8 cellular contexts compared by ENCODE assay signal in the genomic region with DNA sequence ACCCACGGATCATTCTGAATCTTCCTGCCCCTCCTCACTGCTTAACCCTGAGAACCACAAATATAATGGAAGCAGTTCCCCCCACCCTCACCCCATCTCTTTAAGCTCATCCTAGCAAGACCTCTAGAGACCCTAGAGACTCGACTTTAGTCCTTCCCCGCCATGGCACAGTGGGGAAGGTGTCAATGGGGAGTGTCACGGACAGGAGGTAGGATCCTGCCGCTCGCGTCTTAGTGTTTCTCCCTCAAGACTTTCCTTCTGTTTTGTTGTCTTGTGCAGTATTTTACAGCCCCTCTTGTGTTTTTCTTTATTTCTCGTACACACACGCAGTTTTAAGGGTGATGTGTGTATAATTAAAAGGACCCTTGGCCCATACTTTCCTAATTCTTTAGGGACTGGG. TPM values are rescaled to one million over a fixed set of nuclear protein-coding genes. Genes with fewer than 3 reads are reported as not detected.
DNase-seq lines count a peak whose midpoint lies in the region; ATAC-seq and TF ChIP-seq lines count a peak whose summit lies in the region.

No MANE protein-coding gene starts in this region.

- H3K36me3 ChIP-seq in sigmoid colon, result peaks cover 0 to 31% (median 18%) of the 10 kb centered on the region in 4 donors

- peaks cover 0 to 22% (median 18%) of the 10 kb centered on the region in 4 donors for H3K4me1 ChIP-seq in sigmoid colon

- H3K4me3 ChIP-seq in GM12865 (ENCODE audit: low read depth, low read length), result peak overlapping the region; percentile 84
- peak overlapping the region; percentile 95 for H3K4me3 ChIP-seq in fibroblast of villous mesenchyme (ENCODE audit: low read depth, low read length)
- H3K4me3 ChIP-seq in sigmoid colon, result peak overlapping the region; percentile 53 to 69 (median 62)

- no peak for TF ChIP-seq CTCF in GM12865 (IDR thresholded peaks at IDR 0.05; ENCODE audit: insufficient read depth, low read depth, low read length, missing control alignments)
- no peak for TF ChIP-seq CTCF in VCaP (conservative IDR thresholded peaks at IDR 0.05)
- TF ChIP-seq CTCF in fibroblast of villous mesenchyme (IDR thresholded peaks at IDR 0.05; ENCODE audit: insufficient read depth, low read depth, low read length), result no peak
- TF ChIP-seq CTCF in sigmoid colon (IDR thresholded peaks at IDR 0.05), result no peak
- TF ChIP-seq CTCF in GM10266 (IDR thresholded peaks at IDR 0.05; ENCODE audit: control insufficient read depth, insufficient read depth, low read depth, missing control alignments), result no peak

- WGBS in sigmoid colon, 2 donors, result 79 to 87% methylated on average over 9 of the region's 9 CpGs

- DNase-seq in GM12865 (ENCODE audit: low read depth) (no peak), fibroblast of villous mesenchyme (ENCODE audit: low read depth) (no peak), sigmoid colon (no peak), GM10266 (ENCODE audit: extremely low spot score) (no peak), COR-L47 (lab: John Stamatoyannopoulos, UW) (no peak), OCI-M1 (lab: John Stamatoyannopoulos, UW) (no peak)

- intact Hi-C loops in sigmoid colon (cut with DNase I), result loop anchor here (2.0 to 5.0 kb wide), 2 partner anchors 17 to 50 kb away; a partner anchor contains a TSS

- ATAC-seq in HG02571 (IDR thresholded peaks at IDR 0.05; ENCODE audit: unreplicated experiment), result no peak

- no peaks in the 10 kb centered on the region for H3K27me3 ChIP-seq in sigmoid colon

- TF ChIP-seq EP300 in sigmoid colon (IDR thresholded peaks at IDR 0.05), result no peak

- H3K27ac ChIP-seq in VCaP (peak overlapping the region; percentile 92), sigmoid colon (peak overlapping the region; percentile 85 to 95 (median 94))

- no peak for TF ChIP-seq POLR2A in sigmoid colon (IDR thresholded peaks at IDR 0.05)

- no peaks in the 10 kb centered on the region for H3K9me3 ChIP-seq in sigmoid colon

RNA-seq across cellular contexts. Expression of a gene that starts 0.7 kb away (rescaled TPM):
- total RNA-seq in fibroblast of villous mesenchyme (30.2 and 50.9 TPM in 2 replicates), sigmoid colon (10 to 100 TPM; 41.1 to 61.2 (median 50.8) TPM)
- 10 to 100 TPM; 46.2 to 75.1 (median 60.7) TPM for polyA plus RNA-seq in sigmoid colon

RNA-seq across cellular contexts. Expression of a gene that starts 18.2 kb away (rescaled TPM):
- total RNA-seq in fibroblast of villous mesenchyme (17.1 and 18.6 TPM in 2 replicates), sigmoid colon (10 to 100 TPM in 1 of 4 donors, 1 to 10 TPM in 3; 8.6 to 13.3 (median 9.4) TPM)
- polyA plus RNA-seq in sigmoid colon, result 10 to 100 TPM in 2 of 3 donors, 1 to 10 TPM in 1; 7.8 to 15.3 (median 11.8) TPM

RNA-seq across cellular contexts. Expression of a gene that starts 29.9 kb away (rescaled TPM):
- not detected in 2 replicates for total RNA-seq in fibroblast of villous mesenchyme
- 10 to 100 TPM in 1 of 4 donors, 1 to 10 TPM in 3; 3.9 to 15.9 (median 6.5) TPM for total RNA-seq in sigmoid colon
- polyA plus RNA-seq in sigmoid colon, result 1 to 10 TPM in 1 of 3 donors, not detected in 2; 1.0 TPM

RNA-seq across cellular contexts. Expression of a gene that starts 35.7 kb away (rescaled TPM):
- 0.43 and 0.64 TPM in 2 replicates for total RNA-seq in fibroblast of villous mesenchyme
- total RNA-seq in sigmoid colon, result 1 to 10 TPM in 3 of 4 donors, under 1 TPM in 1; 0.99 to 7.7 (median 7.2) TPM
- 1 to 10 TPM in 2 of 3 donors, under 1 TPM in 1; 0.69 to 3.4 (median 3.0) TPM for polyA plus RNA-seq in sigmoid colon

RNA-seq across cellular contexts. Expression of a gene that starts 58.7 kb away (rescaled TPM):
- total RNA-seq in fibroblast of villous mesenchyme (0.43 and 0.64 TPM in 2 replicates), sigmoid colon (1 to 10 TPM; 1.6 to 2.9 (median 1.8) TPM)
- 1 to 10 TPM; 1.4 to 6.3 (median 1.8) TPM for polyA plus RNA-seq in sigmoid colon
